ENCODE assay signal across 20 cellular contexts in genomic region chr1:234836045-234836681, GRCh38.
DNase-seq lines count a peak whose midpoint lies in the region; ATAC-seq, FAIRE-seq and TF ChIP-seq lines count a peak whose summit lies in the region.
"Had no signal": no experiment of that assay in that cellular context is flagged by ENCODE, and none has a peak within 500 bp of the region (broad histone marks: within the 10 kb centered on the region; RNA-seq: fewer than 3 reads in every experiment).

No MANE protein-coding gene starts in this region.

- 94% methylated on average over 7 of the region's 7 CpGs; no CpG with 5 or more reads in 1 of the 2 experiments for WGBS in H1 (ENCODE audit: extremely low coverage in 1 of 2, insufficient coverage in 1 of 2, insufficient read length in 1 of 2, insufficient replicate concordance in 2 of 2, low coverage in 1 of 2, low lambda C conversion rate in 2 of 2, missing lambda C conversion rate in 1 of 2), 2 experiments

- H3K4me3 ChIP-seq in NB4 (ENCODE audit: low read depth, low read length) (no peak overlapping the region), H1 (ENCODE audit: extremely low read depth in 1 of 4, insufficient read depth in 2 of 4, low read depth in 3 of 4, low read length in 4 of 4) (no peak overlapping the region)
- H3K4me3 ChIP-seq in naive thymus-derived CD4-positive, alpha-beta T cell (ENCODE audit: low read length) = no peak overlapping the region

- no peaks in the 10 kb centered on the region for H4K20me1 ChIP-seq in H1 (replicated peaks in 1 of 2; ENCODE audit: control insufficient read depth in 1 of 2, insufficient read depth in 2 of 2, low read length in 2 of 2)

- H3K79me1 ChIP-seq in H1 (ENCODE audit: low read depth, low read length) = no peaks in the 10 kb centered on the region

- H3K27me3 Mint-ChIP-seq in naive thymus-derived CD4-positive, alpha-beta T cell = no peaks in the 10 kb centered on the region
- no peaks in the 10 kb centered on the region for H3K27me3 Mint-ChIP-seq in type B pancreatic cell
- H3K27me3 Mint-ChIP-seq: CD4-positive, alpha-beta memory T cell; stimulated activated naive CD8-positive, alpha-beta T cell treated with anti-CD3 and anti-CD28 coated beads, Interleukin-15, Interleukin-2, amounts not matched to agents 100 ng/mL and 50 ng/mL, for 24 hours had no signal

- no peak overlapping the region for H3K27ac Mint-ChIP-seq in naive thymus-derived CD4-positive, alpha-beta T cell
- H3K27ac Mint-ChIP-seq in type B pancreatic cell = no peak overlapping the region
- H3K27ac Mint-ChIP-seq in activated naive CD4-positive, alpha-beta T cell treated with anti-CD3 and anti-CD28 coated beads, Interleukin-2, amount 50 U/mL, for 72 hours = no peak overlapping the region
- H3K27ac Mint-ChIP-seq: CD4-positive, alpha-beta memory T cell; natural killer cell; stimulated activated naive CD8-positive, alpha-beta T cell treated with anti-CD3 and anti-CD28 coated beads, Interleukin-15, Interleukin-2, amounts not matched to agents 100 ng/mL and 50 ng/mL, for 24 hours had no signal

- no peak overlapping the region for H2BK5ac ChIP-seq in H1 (ENCODE audit: low read depth, low read length)

- peaks cover 13% of the 10 kb centered on the region in 2 experiments for H3K9me3 ChIP-seq in H1 (ENCODE audit: insufficient read depth in 2 of 2, low read depth in 1 of 2, low read length in 1 of 2)
- no peaks in the 10 kb centered on the region for H3K9me3 ChIP-seq in naive thymus-derived CD4-positive, alpha-beta T cell (ENCODE audit: control insufficient read depth in 2 of 3, low read length in 3 of 3)
- H3K9me3 ChIP-seq: SK-N-SH had no signal

- no peak overlapping the region for H4K5ac ChIP-seq in H1 (ENCODE audit: insufficient read length, low read depth, low read length)

- TF ChIP-seq EP300 in H1 (IDR thresholded peaks at IDR 0.05; ENCODE audit: borderline replicate concordance in 1 of 2, low read depth in 2 of 2, low read length in 2 of 2) = no peak

- H2AFZ ChIP-seq in H1 (ENCODE audit: low read length) = 0 out of 2 replicates have a peak overlapping the region, but pooled peaks have one; percentile 1

- no peak overlapping the region for H2AK5ac ChIP-seq in H1 (ENCODE audit: low read depth, low read length)

- intact Hi-C loops in naive thymus-derived CD4-positive, alpha-beta T cell (cut with micrococcal nuclease) = no loop called here

- peaks cover 0 to 4% (median 0%) of the 10 kb centered on the region in 5 donors for H3K36me3 Mint-ChIP-seq in naive thymus-derived CD4-positive, alpha-beta T cell
- no peaks in the 10 kb centered on the region for H3K36me3 Mint-ChIP-seq in type B pancreatic cell
- H3K36me3 Mint-ChIP-seq in activated naive CD4-positive, alpha-beta T cell treated with anti-CD3 and anti-CD28 coated beads, Interleukin-2, amount 50 U/mL, for 72 hours = peaks cover 0 to 5% of the 10 kb centered on the region in 2 donors
- H3K36me3 Mint-ChIP-seq: CD4-positive, alpha-beta memory T cell; natural killer cell had no signal

- no peak overlapping the region for H2BK12ac ChIP-seq in H1 (ENCODE audit: low read depth, low read length)

- TF ChIP-seq RAD21 in H1 (IDR thresholded peaks at IDR 0.05 in 1 of 2, conservative IDR thresholded peaks at IDR 0.05 in 1 of 2; ENCODE audit: low read depth in 2 of 2, low read length in 2 of 2) = no peak

- peaks cover 8 to 36% (median 19%) of the 10 kb centered on the region in 7 donors for H3K4me1 Mint-ChIP-seq in naive thymus-derived CD4-positive, alpha-beta T cell
- H3K4me1 Mint-ChIP-seq in type B pancreatic cell (ENCODE audit: unreplicated experiment) = no peaks in the 10 kb centered on the region

- H2BK15ac ChIP-seq in H1 (ENCODE audit: low read length) = no peak overlapping the region

- H4K91ac ChIP-seq in H1 (replicated peaks; ENCODE audit: insufficient read length, low read length) = no peak overlapping the region

- H3K36me3 ChIP-seq in H1 (ENCODE audit: control insufficient read depth in 2 of 4, insufficient read depth in 4 of 4, low read length in 3 of 4) = no peaks in the 10 kb centered on the region; a peak in 1 of 8 replicates
- no peaks in the 10 kb centered on the region for H3K36me3 ChIP-seq in naive thymus-derived CD4-positive, alpha-beta T cell (ENCODE audit: control insufficient read depth in 2 of 3, insufficient read depth in 3 of 3, low read length in 3 of 3)

- H2BK120ac ChIP-seq in H1 (replicated peaks; ENCODE audit: low read depth, low read length) = no peak overlapping the region

- POLR2A ChIA-PET in H1 (lab: Charles Lee; ENCODE audit: partially characterized antibody) = no interaction called here
- POLR2A ChIA-PET in naive thymus-derived CD4-positive, alpha-beta T cell (lab: Charles Lee) = interaction anchor here (0.8 kb wide), 1 partner anchor 9 kb away, joined by 3 read pairs; no protein-coding TSS in a partner anchor

- H3K18ac ChIP-seq in H1 (ENCODE audit: extremely low read depth, low read length) = no peak overlapping the region

- H3K4me3 Mint-ChIP-seq in naive thymus-derived CD4-positive, alpha-beta T cell = no peak overlapping the region
- no peak overlapping the region for H3K4me3 Mint-ChIP-seq in type B pancreatic cell
- H3K4me3 Mint-ChIP-seq: CD4-positive, alpha-beta memory T cell; natural killer cell; stimulated activated naive CD8-positive, alpha-beta T cell treated with anti-CD3 and anti-CD28 coated beads, Interleukin-15, Interleukin-2, amounts not matched to agents 100 ng/mL and 50 ng/mL, for 24 hours had no signal

- H3K9ac ChIP-seq in H1 (replicated peaks in 1 of 4; ENCODE audit: extremely low read depth in 1 of 4, low read depth in 3 of 4, low read length in 3 of 4) = no peak overlapping the region
- H3K9ac ChIP-seq: SK-N-SH had no signal

- H3K27me3 ChIP-seq in H1 (replicated peaks in 1 of 4; ENCODE audit: control insufficient read depth in 3 of 4, extremely low read depth in 1 of 4, insufficient read depth in 3 of 4, low read length in 3 of 4) = no peaks in the 10 kb centered on the region
- no peaks in the 10 kb centered on the region for H3K27me3 ChIP-seq in naive thymus-derived CD4-positive, alpha-beta T cell (ENCODE audit: control insufficient read depth in 2 of 2, insufficient read depth in 2 of 2, low read length in 2 of 2)

- H3K4me2 ChIP-seq in H1 (ENCODE audit: insufficient read depth in 1 of 2, low read depth in 2 of 2, low read length in 2 of 2) = no peak overlapping the region
- H3K4me2 ChIP-seq: SK-N-SH had no signal

- peak; percentile 78 for ATAC-seq in naive thymus-derived CD4-positive, alpha-beta T cell
- no peak for ATAC-seq in activated naive CD4-positive, alpha-beta T cell treated with anti-CD3 and anti-CD28 coated beads, Interleukin-2, amount 50 U/mL, for 72 hours

- peak; percentile 25 to 32 for DNase-seq in AML-193 (lab: John Stamatoyannopoulos, UW)
- DNase-seq in NB4 (ENCODE audit: low read depth) = peak; percentile 80
- DNase-seq in H1 (ENCODE audit: low read depth in 1 of 2, low spot score in 2 of 2) = no peak
- DNase-seq in naive thymus-derived CD4-positive, alpha-beta T cell = no peak
- DNase-seq in type B pancreatic cell (ENCODE audit: extremely low spot score, unreplicated experiment) = no peak
- no peak for DNase-seq in NCI-H82 (lab: John Stamatoyannopoulos, UW)
- no peak for DNase-seq in NCI-H2107 treated with DMSO at 0.1 percent for 48 hours (lab: John Stamatoyannopoulos, UW; ENCODE audit: unreplicated experiment)
- DNase-seq in activated naive CD4-positive, alpha-beta T cell treated with anti-CD3 and anti-CD28 coated beads, Interleukin-2, amount 50 U/mL, for 72 hours (ENCODE audit: low spot score in 2 of 2) = no peak
- DNase-seq: activated CD4-positive, alpha-beta T cell treated with anti-CD3 and anti-CD28 coated beads for 4 hours; activated CD8-positive, alpha-beta memory T cell treated with anti-CD3 and anti-CD28 coated beads, Interleukin-2, amount 50 U/mL, for 4 hours; activated gamma-delta T cell; aorta; CD4-positive, alpha-beta memory T cell; HCEC 1CT; mammary epithelial cell; natural killer cell; NCI-H187 treated with DMSO at 0.1 percent for 48 hours; NCI-H510A treated with DMSO at 0.1 percent for 48 hours; SK-N-SH had no signal

- FAIRE-seq in H1 (lab: Jason Lieb, UNC) = no peak

- CTCF ChIA-PET in H1 (lab: Charles Lee; ENCODE audit: partially characterized antibody) = no interaction called here
- CTCF ChIA-PET in naive thymus-derived CD4-positive, alpha-beta T cell (lab: Charles Lee) = no interaction called here

- no peak overlapping the region for H3K14ac ChIP-seq in H1 (ENCODE audit: insufficient read length)

- no peak overlapping the region for H3K27ac ChIP-seq in H1 (ENCODE audit: low read depth, low read length)
- H3K27ac ChIP-seq in naive thymus-derived CD4-positive, alpha-beta T cell (ENCODE audit: low read depth, low read length) = no peak overlapping the region

- no peak overlapping the region for H4K8ac ChIP-seq in H1 (ENCODE audit: extremely low read depth, insufficient read depth, low read length)

- no peaks in the 10 kb centered on the region for H3K4me1 ChIP-seq in H1 (replicated peaks in 1 of 4; ENCODE audit: control insufficient read depth in 3 of 4, insufficient read depth in 4 of 4, low read length in 3 of 4)
- H3K4me1 ChIP-seq in naive thymus-derived CD4-positive, alpha-beta T cell (ENCODE audit: control insufficient read depth in 2 of 2, insufficient read depth in 2 of 2, low read length in 2 of 2) = peaks cover 0 to 5% of the 10 kb centered on the region in 2 donors

- H2BK20ac ChIP-seq in H1 (ENCODE audit: low read length) = no peak overlapping the region

- H3K4ac ChIP-seq in H1 (replicated peaks; ENCODE audit: insufficient read length, low read depth, low read length) = no peak overlapping the region

- H3K9me3 Mint-ChIP-seq in naive thymus-derived CD4-positive, alpha-beta T cell = peaks cover 0 to 7% (median 0%) of the 10 kb centered on the region in 11 donors
- peaks cover 11% of the 10 kb centered on the region for H3K9me3 Mint-ChIP-seq in type B pancreatic cell
- peaks cover 0 to 14% of the 10 kb centered on the region in 2 donors for H3K9me3 Mint-ChIP-seq in activated naive CD4-positive, alpha-beta T cell treated with anti-CD3 and anti-CD28 coated beads, Interleukin-2, amount 50 U/mL, for 72 hours
- H3K9me3 Mint-ChIP-seq: natural killer cell; stimulated activated naive CD8-positive, alpha-beta T cell treated with anti-CD3 and anti-CD28 coated beads, Interleukin-15, Interleukin-2, amounts not matched to agents 100 ng/mL and 50 ng/mL, for 24 hours had no signal

- H3K23me2 ChIP-seq in H1 (ENCODE audit: low read depth, low read length) = no peaks in the 10 kb centered on the region

- no peak overlapping the region for H3K56ac ChIP-seq in H1 (replicated peaks; ENCODE audit: insufficient read length, low read depth, low read length)

- TF ChIP-seq POLR2A in NB4 (IDR thresholded peaks at IDR 0.05; ENCODE audit: extremely low read depth, insufficient read length) (no peak), H1 (IDR thresholded peaks at IDR 0.05; ENCODE audit: control extremely low read depth in 1 of 2, low read depth in 2 of 2, low read length in 2 of 2) (no peak)

- H3K23ac ChIP-seq in H1 (ENCODE audit: insufficient read length) = no peak overlapping the region

- no peak for TF ChIP-seq CTCF in NB4 (IDR thresholded peaks at IDR 0.05; ENCODE audit: low read depth, low read length)
- no peak for TF ChIP-seq CTCF in H1 (IDR thresholded peaks at IDR 0.05; ENCODE audit: control extremely low read depth in 1 of 3, insufficient read depth in 1 of 3, low read depth in 1 of 3, low read length in 3 of 3)
- no peak for TF ChIP-seq CTCF in type B pancreatic cell (conservative IDR thresholded peaks at IDR 0.05)

- no peaks in the 10 kb centered on the region for H3K79me2 ChIP-seq in H1 (ENCODE audit: control insufficient read depth in 1 of 2, insufficient read depth in 2 of 2, low read length in 2 of 2)

Comparison
In these comparisons a context has a peak if more than half of its experiments do, and no peak if none do; other contexts are left out.
1. DNase-seq: peak in AML-193 (2 of 2) and NB4 (single experiment); none in H1 (0 of 2), naive thymus-derived CD4-positive, alpha-beta T cell (0 of 9), type B pancreatic cell (single experiment), NCI-H82 (single experiment), NCI-H2107 treated with DMSO at 0.1 percent for 48 hours (single experiment) and activated naive CD4-positive, alpha-beta T cell treated with anti-CD3 and anti-CD28 coated beads, Interleukin-2, amount 50 U/mL, for 72 hours (0 of 2).